In the genomic region with DNA sequence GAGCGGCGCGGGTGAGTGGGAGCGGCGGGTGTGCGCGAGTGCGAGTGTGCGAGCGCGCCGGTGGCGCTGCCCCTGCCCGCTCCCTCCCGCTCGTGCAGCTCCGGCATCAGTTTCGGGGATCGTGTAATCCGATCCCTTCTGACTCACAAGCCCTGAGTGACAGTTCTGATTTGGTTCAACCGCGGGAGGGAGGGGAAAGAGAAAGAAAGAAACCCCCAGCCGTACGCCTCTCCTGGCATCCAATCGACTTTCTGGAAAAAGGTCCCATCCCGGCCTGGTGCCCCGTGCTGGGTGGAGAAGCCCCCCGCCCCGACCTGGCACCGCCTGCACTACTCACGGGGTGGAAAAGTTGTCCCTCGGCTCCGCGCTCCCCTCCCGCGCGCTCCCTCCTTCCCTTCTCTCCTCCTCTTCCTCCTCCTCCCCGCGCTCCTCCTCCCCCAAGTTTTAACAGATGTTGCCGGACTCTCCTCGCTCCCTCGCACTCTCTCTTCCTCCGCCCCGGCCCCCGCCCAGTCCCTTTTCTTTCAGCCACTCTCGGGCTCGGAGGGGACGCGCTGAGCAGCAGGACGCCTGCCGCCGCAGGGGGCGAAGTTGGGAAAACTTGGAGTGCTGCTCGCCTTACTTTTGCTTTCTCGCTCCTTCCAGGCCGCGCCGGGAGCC, we compare ENCODE assay signal across 9 cellular contexts. TPM values are rescaled to one million over a fixed set of nuclear protein-coding genes. Genes with fewer than 3 reads are reported as not detected.
DNase-seq lines count a peak whose midpoint lies in the region; ATAC-seq, FAIRE-seq and TF ChIP-seq lines count a peak whose summit lies in the region.
"Had no signal": no experiment of that assay in that cellular context is flagged by ENCODE, and none has a peak within 500 bp of the region (broad histone marks: within the 10 kb centered on the region; RNA-seq: fewer than 3 reads in every experiment).

A gene (minus strand): TSS at position 48 of the 660 bp plus-strand sequence. CDS start 13,956 bp downstream, outside the sequence.

- DNase-seq in D341Med (ENCODE audit: low spot score), result peak; percentile 66
- peak; percentile 78 for DNase-seq in HK-2 (ENCODE audit: unreplicated experiment)
- peak; percentile 20 for DNase-seq in WERI-Rb-1
- no peak for DNase-seq in esophagus squamous epithelium (lab: John Stamatoyannopoulos, UW)
- DNase-seq in mucosa of gallbladder (ENCODE audit: low spot score), result peak; percentile 71
- DNase-seq in tibial nerve (ENCODE audit: low spot score in 2 of 2), result peak; percentile 83 to 85
- DNase-seq in D721Med (ENCODE audit: insufficient read length, low spot score), result no peak

- peak in 2 of 4 donors; percentile 53 to 65 for TF ChIP-seq POLR2A in esophagus squamous epithelium (IDR thresholded peaks at IDR 0.05)
- TF ChIP-seq POLR2A in tibial nerve (IDR thresholded peaks at IDR 0.05), result peak; percentile 48 to 56

- intact Hi-C loops in esophagus squamous epithelium (cut with DNase I), result no loop called here

- H3K27ac ChIP-seq in WERI-Rb-1, result no peak within 1 kb of the TSS
- peak within 1 kb of the TSS; percentile 86 to 96 (median 95) for H3K27ac ChIP-seq in esophagus squamous epithelium
- H3K27ac ChIP-seq in tibial nerve, result peak within 1 kb of the TSS; percentile 84 to 98 (median 90)

- no peaks in the 10 kb centered on the region for H3K9me3 ChIP-seq in WERI-Rb-1 (ENCODE audit: severe bottlenecking)
- H3K9me3 ChIP-seq in esophagus squamous epithelium, result no peaks in the 10 kb centered on the region
- H3K9me3 ChIP-seq in tibial nerve, result no peaks in the 10 kb centered on the region

- H3K36me3 ChIP-seq in WERI-Rb-1 (no peaks in the 10 kb centered on the region), esophagus squamous epithelium (no peaks in the 10 kb centered on the region), tibial nerve (no peaks in the 10 kb centered on the region)

- peak in 1 of 2 donors; percentile 87 for TF ChIP-seq EP300 in tibial nerve (IDR thresholded peaks at IDR 0.05)

- WGBS in esophagus squamous epithelium, 2 donors, result 1 to 2% methylated on average over 26 to 31 of the region's 58 CpGs
- WGBS in tibial nerve, 2 donors, result 1% methylated on average over 45 to 58 of the region's 58 CpGs

- H3K4me3 ChIP-seq in WERI-Rb-1 (ENCODE audit: low read depth, low read length), result peak within 1 kb of the TSS; percentile 56
- H3K4me3 ChIP-seq in esophagus squamous epithelium, result peak within 1 kb of the TSS; percentile 60 to 90 (median 72)
- peak within 1 kb of the TSS; percentile 64 to 82 (median 68) for H3K4me3 ChIP-seq in tibial nerve

- H3K27me3 ChIP-seq in WERI-Rb-1 (ENCODE audit: insufficient read depth, low read depth, severe bottlenecking) (peaks cover 60% of the 10 kb centered on the region), esophagus squamous epithelium (peaks cover 0 to 68% (median 0%) of the 10 kb centered on the region in 4 donors), tibial nerve (no peaks in the 10 kb centered on the region)

- peak; percentile 56 for ATAC-seq in GM19372 (IDR thresholded peaks at IDR 0.05; ENCODE audit: low read depth, unreplicated experiment)

- TF ChIP-seq CTCF in WERI-Rb-1 (IDR thresholded peaks at IDR 0.05; ENCODE audit: low read depth, low read length) (no peak), esophagus squamous epithelium (IDR thresholded peaks at IDR 0.05) (peak in 3 of 6 experiments; percentile 11 to 30 (median 20)), tibial nerve (IDR thresholded peaks at IDR 0.05) (peak in 3 of 5 experiments; percentile 31 to 53 (median 46)), D721Med (IDR thresholded peaks at IDR 0.05; ENCODE audit: insufficient read depth, missing control alignments) (no peak)

- no peak for FAIRE-seq in D721Med (lab: Jason Lieb, UNC)
- FAIRE-seq: colon had no signal

- peaks cover 6 to 61% (median 20%) of the 10 kb centered on the region in 3 donors for H3K4me1 ChIP-seq in esophagus squamous epithelium
- H3K4me1 ChIP-seq in tibial nerve, result peaks cover 0 to 45% (median 20%) of the 10 kb centered on the region in 4 donors

RNA-seq across cellular contexts. Expression of the gene that starts here (rescaled TPM):
- total RNA-seq in esophagus squamous epithelium (1 to 10 TPM; 3.0 to 9.0 (median 4.2) TPM), mucosa of gallbladder (9.8 TPM), tibial nerve (10 to 100 TPM in 1 of 4 donors, 1 to 10 TPM in 3; 8.6 to 12.6 (median 8.7) TPM)

Comparison
In these comparisons a context has a peak if more than half of its experiments do, and no peak if none do; other contexts are left out.
1. DNase-seq: peak in D341Med (single experiment), HK-2 (single experiment), WERI-Rb-1 (single experiment), mucosa of gallbladder (single experiment) and tibial nerve (2 of 2); none in esophagus squamous epithelium (single experiment) and D721Med (single experiment).
2. CTCF ChIP-seq: peak in tibial nerve (3 of 5); none in WERI-Rb-1 (single experiment) and D721Med (single experiment).
3. Peak in every context shown above with its lines, with median percentiles within 50 percentile points of each other: H3K4me3 ChIP-seq.